In the genomic region with DNA sequence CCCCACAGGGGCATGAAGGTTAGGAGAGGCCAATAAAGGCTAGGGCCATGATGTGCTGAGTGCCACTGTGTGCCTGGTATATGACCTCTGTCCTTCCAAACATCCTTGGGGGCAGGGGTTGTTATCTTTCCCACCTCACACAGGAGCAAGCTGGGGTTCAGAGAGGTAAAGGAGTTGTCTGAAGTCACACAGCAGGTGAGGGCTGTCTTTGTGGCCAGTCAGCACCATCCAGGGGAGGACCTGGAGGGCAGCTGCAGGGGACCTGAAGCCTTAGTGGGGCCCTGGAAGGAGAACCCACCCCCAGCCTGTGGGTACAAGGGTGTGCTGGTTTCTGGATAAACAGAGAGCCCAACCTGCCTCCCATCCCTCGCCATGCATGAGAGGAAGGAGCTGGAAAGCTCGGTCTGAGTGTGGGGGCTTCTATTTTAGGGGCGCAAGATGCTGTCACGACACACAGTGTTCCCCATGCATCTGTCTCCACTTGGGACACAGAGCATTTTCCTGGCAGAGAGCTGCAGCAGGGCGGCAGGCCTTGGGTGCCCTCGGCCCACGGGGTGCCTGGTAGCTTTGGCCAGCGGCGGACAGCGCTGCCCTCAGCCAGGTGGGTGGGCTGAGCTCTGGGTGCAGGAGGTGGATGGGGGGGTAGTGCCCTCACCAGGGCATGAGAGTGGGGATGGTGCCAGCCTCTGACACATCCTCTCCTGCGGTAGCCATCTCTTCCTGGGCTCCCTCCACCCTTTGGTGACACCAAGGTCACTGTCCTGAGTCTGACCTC, we compare ENCODE assay signal across 25 cellular contexts. TPM values are rescaled to one million over a fixed set of nuclear protein-coding genes. Genes with fewer than 3 reads are reported as not detected.
A peak's percentile ranks its signal among the peaks of the same experiment; 100 is the strongest.
DNase-seq lines count a peak whose midpoint lies in the region; ATAC-seq, FAIRE-seq and TF ChIP-seq lines count a peak whose summit lies in the region.
"Had no signal": no experiment of that assay in that cellular context is flagged by ENCODE, and none has a peak within 500 bp of the region (broad histone marks: within the 10 kb centered on the region; RNA-seq: fewer than 3 reads in every experiment).

No MANE protein-coding gene starts in this region.

- H3K4me2 ChIP-seq in HepG2 (ENCODE audit: low read depth, low read length): no peak overlapping the region
- no peak overlapping the region for H3K4me2 ChIP-seq in K562 (ENCODE audit: insufficient read depth, low read length)

- TF ChIP-seq POLR2A in HepG2 (IDR thresholded peaks at IDR 0.05; ENCODE audit: insufficient read depth in 1 of 2, low read depth in 2 of 2, low read length in 2 of 2) (no peak), right lobe of liver (IDR thresholded peaks at IDR 0.05) (no peak), K562 (conservative IDR thresholded peaks at IDR 0.05) (no peak), gastroesophageal sphincter (IDR thresholded peaks at IDR 0.05) (no peak)

- H3K79me2 ChIP-seq in HepG2 (ENCODE audit: insufficient read depth, low read length): no peaks in the 10 kb centered on the region
- H3K79me2 ChIP-seq in K562 (ENCODE audit: control insufficient read depth, insufficient read depth, low read length): no peaks in the 10 kb centered on the region

- no peak overlapping the region for H3K27ac ChIP-seq in HepG2 (ENCODE audit: extremely low read length, insufficient read depth, low read length)
- H3K27ac ChIP-seq in right lobe of liver: no peak overlapping the region
- no peak overlapping the region for H3K27ac ChIP-seq in HEK293 (ENCODE audit: extremely low read depth, low read depth, low read length)
- H3K27ac ChIP-seq in K562 (ENCODE audit: extremely low read depth, low read depth, low read length): no peak overlapping the region
- H3K27ac ChIP-seq in gastroesophageal sphincter: no peak overlapping the region
- H3K27ac ChIP-seq: RWPE1 had no signal

- DNase-seq in HepG2 (ENCODE audit: low spot score) (no peak), right lobe of liver (no peak), K562 (ENCODE audit: extremely low read depth in 1 of 4, low spot score in 3 of 4) (no peak), GM20000 (ENCODE audit: low spot score) (no peak)
- DNase-seq in stimulated activated naive B cell treated with anti-CD40 and anti-IgM and Interleukin-4, amounts not matched to agents 10 μg/mL and 1 μg/mL and 100 μg/mL, for 72 hours: no peak
- DNase-seq in stimulated activated CD8-positive, alpha-beta memory T cell treated with anti-CD3 and anti-CD28 coated beads, Interleukin-4, amount 100 ng/mL, for 48 hours: no peak
- DNase-seq: Caco-2; CD8-positive, alpha-beta T cell; EL; GDM1; Kasumi-1; NCI-H1092 treated with DMSO at 0.1 percent for 48 hours; NCI-H1436; NCI-H187; NCI-H2081 treated with DMSO at 0.1 percent for 48 hours; NCI-H2171; NCI-H226; NCI-H510A; SHP77 treated with DMSO at 0.1 percent for 48 hours had no signal

- TF ChIP-seq CTCF in HepG2 (CRISPR knock-in tag; IDR thresholded peaks at IDR 0.05) (no peak), right lobe of liver (IDR thresholded peaks at IDR 0.05) (no peak), HEK293 (tag by site-specific recombination; IDR thresholded peaks at IDR 0.05) (no peak), K562 (IDR thresholded peaks at IDR 0.05 in 2 of 3, conservative IDR thresholded peaks at IDR 0.05 in 1 of 3; ENCODE audit: insufficient read depth in 2 of 3, low read depth in 1 of 3, low read length in 3 of 3) (no peak), GM20000 (IDR thresholded peaks at IDR 0.05; ENCODE audit: extremely low read depth, missing control alignments) (no peak), gastroesophageal sphincter (IDR thresholded peaks at IDR 0.05) (no peak)

- WGBS in HepG2 (ENCODE audit: low lambda C conversion rate): 92% methylated on average over 2 of the region's 11 CpGs
- whole genome bisulfite sequencing in right lobe of liver (ENCODE audit: insufficient coverage, low coverage, low lambda C conversion rate, missing lambda C conversion rate): no CpG with 5 or more reads among the region's 11 CpGs
- WGBS in K562 (ENCODE audit: insufficient coverage, low coverage, missing lambda C conversion rate): 8% methylated on average over 11 of the region's 11 CpGs
- 100% methylated on average over 1 of the region's 11 CpGs for WGBS in gastroesophageal sphincter (ENCODE audit: low coverage in 1 of 2), 2 donors

- CTCF ChIA-PET in HepG2 (lab: Yijun Ruan, JAX; ENCODE audit: low intra/inter-chr PET ratio, low total read pairs) (no interaction called here), HEK293 (lab: Yijun Ruan, JAX) (no interaction called here), K562 (lab: Yijun Ruan, JAX; ENCODE audit: low intra/inter-chr PET ratio) (no interaction called here)

- POLR2A ChIA-PET in HepG2 (lab: Yijun Ruan, JAX): no interaction called here
- POLR2A ChIA-PET in HEK293 (lab: Yijun Ruan, JAX): no interaction called here
- POLR2A ChIA-PET in K562 (lab: Yijun Ruan, JAX): interaction anchor here (0.5 to 1.4 kb wide), 4 partner anchors 12 to 174 kb away, joined by 3 to 4 read pairs (median 3); no protein-coding TSS in a partner anchor

- peaks cover 37 to 70% of the 10 kb centered on the region in 2 donors for H3K4me1 Mint-ChIP-seq in stimulated activated naive B cell treated with anti-CD40 and anti-IgM and Interleukin-4, amounts not matched to agents 10 μg/mL and 1 μg/mL and 100 μg/mL, for 72 hours

- no peaks in the 10 kb centered on the region for H3K9me1 ChIP-seq in K562 (ENCODE audit: control insufficient read depth, insufficient read depth, low read length)

- H3K9ac ChIP-seq in HepG2 (ENCODE audit: insufficient read depth, low read depth, low read length) (no peak overlapping the region), K562 (ENCODE audit: insufficient read depth in 1 of 2, low read depth in 2 of 2, low read length in 2 of 2) (no peak overlapping the region)

- no peaks in the 10 kb centered on the region for H3K27me3 Mint-ChIP-seq in stimulated activated naive B cell treated with anti-CD40 and anti-IgM and Interleukin-4, amounts not matched to agents 10 μg/mL and 1 μg/mL and 100 μg/mL, for 72 hours
- H3K27me3 Mint-ChIP-seq: IgD-negative memory B cell had no signal

- no peak for ATAC-seq in HepG2
- ATAC-seq in right lobe of liver: no peak
- ATAC-seq in K562: no peak
- ATAC-seq in stimulated activated naive B cell treated with anti-CD40 and anti-IgM and Interleukin-4, amounts not matched to agents 10 μg/mL and 1 μg/mL and 100 μg/mL, for 72 hours (replicated peaks): no peak
- ATAC-seq in gastroesophageal sphincter: no peak
- ATAC-seq: CD8-positive, alpha-beta T cell had no signal

- BruUV-seq in HepG2 (replicated peaks; lab: Mats Ljungman, UMichigan) (no TSS peak), K562 (replicated peaks; lab: Mats Ljungman, UMichigan) (no TSS peak)

- no peak overlapping the region for H2AFZ ChIP-seq in HepG2 (ENCODE audit: low read length)
- H2AFZ ChIP-seq in K562 (ENCODE audit: low read depth, low read length): no peak overlapping the region

- H3K4me1 ChIP-seq in HepG2 (ENCODE audit: insufficient read depth, low read length) (peaks cover 14% of the 10 kb centered on the region), right lobe of liver (no peaks in the 10 kb centered on the region), HEK293 (ENCODE audit: control insufficient read depth, insufficient read depth, low read length) (no peaks in the 10 kb centered on the region), K562 (replicated peaks in 1 of 2; ENCODE audit: control insufficient read depth in 2 of 2, insufficient read depth in 2 of 2, low read length in 2 of 2) (peaks cover 0 to 28% of the 10 kb centered on the region in 2 experiments; a peak in 3 of 5 replicates), gastroesophageal sphincter (no peaks in the 10 kb centered on the region)
- H3K4me1 ChIP-seq: Caco-2 had no signal

- TF ChIP-seq EP300 in HepG2 (IDR thresholded peaks at IDR 0.05; ENCODE audit: low read depth in 2 of 2, low read length in 2 of 2) (no peak), HepG2 (CRISPR knock-in tag; IDR thresholded peaks at IDR 0.05; ENCODE audit: borderline replicate concordance) (no peak), K562 (IDR thresholded peaks at IDR 0.05; ENCODE audit: low read length) (no peak), gastroesophageal sphincter (IDR thresholded peaks at IDR 0.05) (no peak)

- no peaks in the 10 kb centered on the region for H3K9me3 Mint-ChIP-seq in stimulated activated naive B cell treated with anti-CD40 and anti-IgM and Interleukin-4, amounts not matched to agents 10 μg/mL and 1 μg/mL and 100 μg/mL, for 72 hours
- H3K9me3 Mint-ChIP-seq: CD8-positive, alpha-beta T cell; IgD-negative memory B cell had no signal

- H4K20me1 ChIP-seq in HepG2 (ENCODE audit: insufficient read depth, low read length) (no peaks in the 10 kb centered on the region; the same call in 1 of the 2 replicates), K562 (replicated peaks; ENCODE audit: control insufficient read depth, insufficient read depth, low read length) (peaks cover 30% of the 10 kb centered on the region)

- H3K27me3 ChIP-seq in HepG2 (ENCODE audit: control insufficient read depth in 1 of 2, insufficient read depth in 2 of 2, low read length in 2 of 2): no peaks in the 10 kb centered on the region
- no peaks in the 10 kb centered on the region for H3K27me3 ChIP-seq in right lobe of liver
- H3K27me3 ChIP-seq in K562 (ENCODE audit: control insufficient read depth in 2 of 2, insufficient read depth in 2 of 2, low read length in 2 of 2): peaks cover 55 to 86% of the 10 kb centered on the region in 2 experiments
- no peaks in the 10 kb centered on the region for H3K27me3 ChIP-seq in gastroesophageal sphincter

- no peak overlapping the region for H3K4me3 Mint-ChIP-seq in stimulated activated naive B cell treated with anti-CD40 and anti-IgM and Interleukin-4, amounts not matched to agents 10 μg/mL and 1 μg/mL and 100 μg/mL, for 72 hours
- H3K4me3 Mint-ChIP-seq: CD8-positive, alpha-beta T cell; IgD-negative memory B cell had no signal

- FAIRE-seq in HepG2 (lab: Jason Lieb, UNC) (no peak), K562 (lab: Jason Lieb, UNC) (no peak)
- FAIRE-seq: A204.1, GM12878 had no signal

- no peak overlapping the region for H3K4me3 ChIP-seq in HepG2 (replicated peaks in 1 of 3; ENCODE audit: insufficient read depth in 1 of 3, low read depth in 2 of 3, low read length in 3 of 3)
- H3K4me3 ChIP-seq in right lobe of liver: no peak overlapping the region
- H3K4me3 ChIP-seq in HEK293 (ENCODE audit: low read depth, low read length): no peak overlapping the region
- no peak overlapping the region for H3K4me3 ChIP-seq in K562
- H3K4me3 ChIP-seq in gastroesophageal sphincter: no peak overlapping the region
- H3K4me3 ChIP-seq: GM12878 had no signal

- H3K27ac Mint-ChIP-seq in stimulated activated naive B cell treated with anti-CD40 and anti-IgM and Interleukin-4, amounts not matched to agents 10 μg/mL and 1 μg/mL and 100 μg/mL, for 72 hours: peak overlapping the region; percentile 47
- H3K27ac Mint-ChIP-seq: CD8-positive, alpha-beta T cell had no signal

- H3K36me3 ChIP-seq in HepG2 (replicated peaks in 1 of 2; ENCODE audit: control insufficient read depth in 1 of 2, insufficient read depth in 2 of 2, low read length in 2 of 2): no peaks in the 10 kb centered on the region
- H3K36me3 ChIP-seq in right lobe of liver: no peaks in the 10 kb centered on the region
- H3K36me3 ChIP-seq in HEK293 (ENCODE audit: control insufficient read depth in 2 of 2, insufficient read depth in 1 of 2, low read length in 2 of 2): no peaks in the 10 kb centered on the region
- H3K36me3 ChIP-seq in K562 (ENCODE audit: control insufficient read depth, insufficient read depth, low read length): no peaks in the 10 kb centered on the region
- no peaks in the 10 kb centered on the region for H3K36me3 ChIP-seq in gastroesophageal sphincter

- TF ChIP-seq RAD21 in HepG2 (CRISPR knock-in tag; IDR thresholded peaks at IDR 0.05) (no peak), K562 (CRISPR knock-in tag; conservative IDR thresholded peaks at IDR 0.05 in 1 of 2, IDR thresholded peaks at IDR 0.05 in 1 of 2) (no peak)

- no peaks in the 10 kb centered on the region for H3K9me3 ChIP-seq in HepG2 (ENCODE audit: low read length)
- H3K9me3 ChIP-seq in right lobe of liver: no peaks in the 10 kb centered on the region
- H3K9me3 ChIP-seq in HEK293 (ENCODE audit: control insufficient read depth, insufficient read depth, low read depth, low read length): no peaks in the 10 kb centered on the region
- H3K9me3 ChIP-seq in K562 (replicated peaks; ENCODE audit: control insufficient read depth, insufficient read depth, low read depth, low read length): no peaks in the 10 kb centered on the region
- no peaks in the 10 kb centered on the region for H3K9me3 ChIP-seq in gastroesophageal sphincter
- H3K9me3 ChIP-seq: Caco-2 had no signal

- in situ Hi-C loops in HepG2 (cut with HindIII; ENCODE audit: extremely low pct_ligation_motif_present, low pct_unique_long_range_greater_than_20kb): no loop called here
- in situ Hi-C loops in K562 (cut with MboI): no loop called here

- intact Hi-C loops in HepG2 (cut with micrococcal nuclease; ENCODE audit: unreplicated experiment) (no loop called here), right lobe of liver (cut with DNase I) (no loop called here), K562 (cut with micrococcal nuclease) (no loop called here)

- H3K36me3 Mint-ChIP-seq in stimulated activated naive B cell treated with anti-CD40 and anti-IgM and Interleukin-4, amounts not matched to agents 10 μg/mL and 1 μg/mL and 100 μg/mL, for 72 hours: peaks cover 9 to 18% of the 10 kb centered on the region in 2 donors
- H3K36me3 Mint-ChIP-seq: CD8-positive, alpha-beta T cell had no signal

RNA-seq across cellular contexts. Expression of a gene that starts 14.7 kb away (rescaled TPM):
- total RNA-seq in HepG2 (2016; rRNA removed; fragmentation: Illumina TruSeq; extraction: Trizol) (17.4 and 24.2 TPM in 2 replicates), right lobe of liver (10 to 100 TPM; 32.1 to 61.3 (median 48.9) TPM), K562 (2014; rRNA removed) (13.3 and 18.0 TPM in 2 replicates), K562 (2014; rRNA removed; fragmentation: Illumina TruSeq; extraction: Trizol) (3.8 and 4.8 TPM in 2 replicates), K562 (2015; rRNA removed; fragmentation: Illumina TruSeq; extraction: Trizol) (5.2 and 6.4 TPM in 2 replicates), K562 (2021) (37.1 and 39.0 TPM in 2 replicates), gastroesophageal sphincter (100 to 1,000 TPM in 1 of 4 donors, 10 to 100 TPM in 3; 49.5 to 104 (median 61.7) TPM)
- 12.3 and 12.9 TPM in 2 replicates for total RNA-seq in HepG2 (2016; cell fraction: cytosol; rRNA removed; fragmentation: Illumina TruSeq; extraction: Trizol; ENCODE audit: low read depth)
- 17.6 and 20.3 TPM in 2 replicates for total RNA-seq in HepG2 (2016; cell fraction: insoluble cytoplasmic fraction; rRNA removed; fragmentation: Illumina TruSeq; extraction: Trizol)
- 25.6 and 28.9 TPM in 2 replicates for total RNA-seq in HepG2 (2016; cell fraction: membrane; rRNA removed; fragmentation: Illumina TruSeq; extraction: Trizol)
- 26.8 and 29.4 TPM in 2 replicates for total RNA-seq in HepG2 (2016; cell fraction: nucleus; rRNA removed; fragmentation: Illumina TruSeq; extraction: Trizol)
- polyA plus RNA-seq in HepG2 (2011; rRNA removed) (20.2 and 24.5 TPM in 2 replicates), K562 (2011; rRNA removed) (6.8 and 8.4 TPM in 2 replicates), K562 (2014; fragmentation: Illumina TruSeq; extraction: Trizol) (16.9 and 19.0 TPM in 2 replicates), K562 (2014; fragmentation: Nextera tagmentation; extraction: Ambion mirVana) (under 1 TPM; 0.56 to 0.79 TPM), K562 (2014; rRNA removed) (14.2 and 15.1 TPM in 2 replicates)
- polyA plus RNA-seq in HepG2 (2011; cell fraction: cytosol; rRNA removed): 11.4 and 12.7 TPM in 2 replicates
- 77.1 and 100 TPM in 2 replicates for polyA plus RNA-seq in HepG2 (2011; cell fraction: nucleus; rRNA removed)
- 40.4 and 47.7 TPM in 2 replicates for polyA plus RNA-seq in HepG2 (2012)
- 3.1 and 3.4 TPM in 2 replicates for polyA plus RNA-seq in HepG2 (2016; cell fraction: cytosol; fragmentation: Illumina TruSeq; extraction: Trizol; ENCODE audit: low read depth)
- polyA plus RNA-seq in HepG2 (2016; cell fraction: insoluble cytoplasmic fraction; fragmentation: Illumina TruSeq; extraction: Trizol; ENCODE audit: low read depth): 23.2 and 33.8 TPM in 2 replicates
- polyA plus RNA-seq in HepG2 (2016; cell fraction: membrane; fragmentation: Illumina TruSeq; extraction: Trizol; ENCODE audit: low read depth): 13.5 and 17.5 TPM in 2 replicates
- 57.5 and 60.4 TPM in 2 replicates for polyA plus RNA-seq in HepG2 (2016; cell fraction: nucleus; fragmentation: Illumina TruSeq; extraction: Trizol; ENCODE audit: insufficient read depth, low read depth)
- 6.5 and 33.0 TPM in 2 replicates for polyA minus RNA-seq in HepG2 (2011; rRNA and poly(A)+ RNA removed; ENCODE audit: low replicate concordance)
- 25.6 and 30.7 TPM in 2 replicates for polyA minus RNA-seq in HepG2 (2011; cell fraction: cytosol; rRNA and poly(A)+ RNA removed)
- 49.3 and 52.3 TPM in 2 replicates for polyA minus RNA-seq in HepG2 (2011; cell fraction: nucleus; rRNA and poly(A)+ RNA removed)
- 36.0 and 90.4 TPM in 2 replicates for total RNA-seq in K562 (2011; cell fraction: chromatin; rRNA removed; ENCODE audit: low replicate concordance)
- total RNA-seq in K562 (2011; cell fraction: nucleolus; rRNA removed): 51.7 and 55.4 TPM in 2 replicates
- total RNA-seq in K562 (2011; cell fraction: nucleoplasm; rRNA removed): 35.6 and 39.8 TPM in 2 replicates
- 5.8 and 6.7 TPM in 2 replicates for polyA plus RNA-seq in K562 (2011; cell fraction: cytosol; rRNA removed)
- polyA plus RNA-seq in K562 (2011; cell fraction: nucleus; rRNA removed): 29.7 and 45.3 TPM in 2 replicates
- polyA plus RNA-seq in K562 (2012): 15.4 and 16.4 TPM in 2 replicates
- polyA minus RNA-seq in K562 (2011; rRNA and poly(A)+ RNA removed): 8.4 and 9.3 TPM in 2 replicates
- 17.1 and 22.1 TPM in 2 replicates for polyA minus RNA-seq in K562 (2011; cell fraction: cytosol; rRNA and poly(A)+ RNA removed)
- polyA minus RNA-seq in K562 (2011; cell fraction: nucleus; rRNA and poly(A)+ RNA removed): 46.3 and 58.3 TPM in 2 replicates
